Comparison of ENCODE assay signal across 17 cellular contexts in the genomic region with DNA sequence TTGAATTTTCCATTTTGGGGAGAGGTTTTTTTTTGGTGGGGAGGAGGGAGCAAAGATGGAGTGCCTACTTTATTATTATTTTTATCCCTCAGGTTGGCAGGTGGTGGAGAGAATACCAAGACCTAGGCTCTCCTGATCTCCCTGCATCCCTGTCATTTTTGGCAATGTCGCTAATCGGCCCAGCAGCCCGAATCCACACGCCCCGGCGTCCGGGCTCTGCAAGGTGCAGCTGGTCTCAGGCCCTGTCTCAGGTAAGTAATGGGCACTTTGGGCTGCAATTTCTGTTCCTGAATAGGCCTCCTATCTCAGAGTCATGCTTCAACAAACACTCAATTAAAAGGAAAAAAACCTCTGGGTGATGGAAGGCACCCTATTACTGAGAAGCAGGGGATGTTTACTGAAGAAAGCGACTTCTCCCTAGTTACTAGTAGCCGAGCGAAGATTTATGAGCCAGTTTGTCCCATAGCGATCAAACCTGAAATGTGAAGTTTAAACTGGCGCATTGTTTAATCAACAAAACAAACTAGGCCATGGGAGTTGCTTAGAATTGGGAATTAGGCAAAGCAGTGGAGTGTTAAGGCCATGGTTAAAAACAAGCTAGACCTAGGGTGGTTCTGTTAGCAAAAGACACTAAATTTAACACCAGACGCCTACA.
A peak's percentile ranks its signal among the peaks of the same experiment; 100 is the strongest.
DNase-seq lines count a peak whose midpoint lies in the region; ATAC-seq and TF ChIP-seq lines count a peak whose summit lies in the region.
"Had no signal": no experiment of that assay in that cellular context is flagged by ENCODE, and none has a peak within 500 bp of the region (broad histone marks: within the 10 kb centered on the region; RNA-seq: fewer than 3 reads in every experiment).

No MANE protein-coding gene starts in this region.

- peak; percentile 83 for DNase-seq in DMS153 treated with DMSO at 0.1 percent for 48 hours (lab: John Stamatoyannopoulos, UW; ENCODE audit: unreplicated experiment)
- peak; percentile 74 for DNase-seq in NCI-H1436 (lab: John Stamatoyannopoulos, UW)
- DNase-seq in left kidney (ENCODE audit: low read depth, low spot score) = peak; percentile 14
- no peak for DNase-seq in pons (ENCODE audit: low spot score)
- DNase-seq: C1 segment of cervical spinal cord; CD8-positive, alpha-beta memory T cell; GF-D8; KG1; NCI-H1694 treated with DMSO at 0.1 percent for 48 hours; NCI-H446; NCI-H748 treated with DMSO at 0.1 percent for 48 hours; NK-92 treated with Interleukin-12 subunit alpha and Interleukin-12 subunit beta, amount 100 ng/mL, for 24 hours; Peyer's patch had no signal

- ATAC-seq in GM21529 (IDR thresholded peaks at IDR 0.05; ENCODE audit: unreplicated experiment) (no peak), GM19463 (IDR thresholded peaks at IDR 0.05; ENCODE audit: unreplicated experiment) (no peak), HG03439 (IDR thresholded peaks at IDR 0.05; ENCODE audit: unreplicated experiment) (no peak)

- TF ChIP-seq CTCF in 22Rv1 (IDR thresholded peaks at IDR 0.05) = no peak

- H3K27ac ChIP-seq in 22Rv1 = peak overlapping the region; percentile 87
- H3K27ac ChIP-seq: Peyer's patch had no signal
